10 cellular contexts compared by ENCODE assay signal in genomic region chr4:38080061-38080531, GRCh38.
"Had no signal": no experiment of that assay in that cellular context is flagged by ENCODE, and none has a peak within 500 bp of the region (broad histone marks: within the 10 kb centered on the region; RNA-seq: fewer than 3 reads in every experiment).

No MANE protein-coding gene starts in this region.

- H3K27ac ChIP-seq: right atrium auricular region had no signal

- H3K9me3 ChIP-seq: esophagus squamous epithelium, right atrium auricular region had no signal

- H3K36me3 Mint-ChIP-seq: activated naive CD4-positive, alpha-beta T cell treated with anti-CD3 and anti-CD28 coated beads, Interleukin-2, amount 50 U/mL, for 72 hours had no signal

- H3K9me3 Mint-ChIP-seq: activated naive CD4-positive, alpha-beta T cell treated with anti-CD3 and anti-CD28 coated beads, Interleukin-2, amount 50 U/mL, for 72 hours; naive B cell had no signal

- H3K27me3 Mint-ChIP-seq: naive B cell had no signal

- H3K27me3 ChIP-seq: esophagus squamous epithelium, foreskin keratinocyte, right atrium auricular region had no signal

- ATAC-seq: activated naive CD4-positive, alpha-beta T cell treated with anti-CD3 and anti-CD28 coated beads, Interleukin-2, amount 50 U/mL, for 72 hours had no signal

- H3K4me3 ChIP-seq: esophagus squamous epithelium, right atrium auricular region had no signal

- DNase-seq: activated effector memory CD4-positive, alpha-beta T cell treated with anti-CD3 and anti-CD28 coated beads, Interleukin-2, amount 50 U/mL, for 16 hours; activated T-cell treated with anti-CD3 and anti-CD28 coated beads, Interleukin-2, amount 50 U/mL, for 1 hour; esophagus squamous epithelium; foreskin keratinocyte; head of caudate nucleus; naive B cell; stimulated activated CD4-positive, alpha-beta T cell treated with anti-CD3 and anti-CD28 coated beads, Interleukin-2, amount 100 ng/mL, for 24 hours; stimulated activated naive CD4-positive, alpha-beta T cell treated with Interleukin-2 at 50 U/mL for 16 hours had no signal

- H3K36me3 ChIP-seq: esophagus squamous epithelium had no signal
